ENCODE assay signal across 24 cellular contexts in the genomic region with DNA sequence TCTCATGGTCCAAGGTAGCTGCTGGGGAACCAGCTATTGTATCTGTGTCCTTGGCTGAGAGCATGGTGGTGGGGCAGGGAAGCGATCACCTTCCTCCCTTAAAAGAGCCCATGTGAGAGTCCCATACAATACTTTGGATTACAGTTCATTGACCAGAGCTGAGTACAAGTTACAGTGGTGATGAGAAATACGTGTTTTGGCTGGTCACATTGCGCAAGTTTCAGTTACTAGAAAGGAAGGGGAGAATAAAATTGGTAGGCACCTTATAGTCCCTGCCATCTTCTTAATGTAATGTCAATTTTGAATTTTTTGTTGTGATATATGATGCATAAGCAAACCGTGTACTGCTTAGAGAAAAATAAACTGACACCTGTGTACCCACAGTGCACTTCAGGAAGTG.
"Had no signal": no experiment of that assay in that cellular context is flagged by ENCODE, and none has a peak within 500 bp of the region (broad histone marks: within the 10 kb centered on the region; RNA-seq: fewer than 3 reads in every experiment).

No MANE protein-coding gene starts in this region.

- DNase-seq: KBM-7, MV-4-11, NCI-H1092, NCI-H1105 treated with DMSO at 0.1 percent for 48 hours, NCI-H1417 treated with DMSO at 0.1 percent for 48 hours, NCI-H146, NCI-H1694 treated with DMSO at 0.1 percent for 48 hours, NCI-H2029, NCI-H2081 treated with DMSO at 0.1 percent for 48 hours, NCI-H2171, NCI-H2227 treated with DMSO at 0.1 percent for 48 hours, NCI-H524, NCI-H69, NCI-H774, PC-9, Peyer's patch, SHP77 treated with DMSO at 0.1 percent for 48 hours, SJCRH30, T-helper 1 cell, T-helper 17 cell had no signal

- H3K36me3 ChIP-seq: Peyer's patch, SJCRH30 had no signal

- H3K27me3 ChIP-seq: Peyer's patch, SJCRH30 had no signal

- H3K4me3 ChIP-seq: PC-9, Peyer's patch, SJCRH30 had no signal

- H3K27ac ChIP-seq: HL-60, PC-9, Peyer's patch, SJCRH30 had no signal

- H3K9me3 ChIP-seq: Peyer's patch, SJCRH30 had no signal

- H3K4me1 ChIP-seq: Peyer's patch, SJCRH30 had no signal

- ATAC-seq: Right ventricle myocardium inferior, SK-N-SH treated with all-trans-retinoic acid at 6 μM for 48 hours, T-helper 17 cell had no signal

- FAIRE-seq: HTR-8/SVneo had no signal

- H3K4me2 ChIP-seq: PC-9 had no signal

- H2AFZ ChIP-seq: PC-9 had no signal
